19 cellular contexts compared by ENCODE assay signal in genomic region chr9:20725675-20726074, GRCh38. TPM values are rescaled to one million over a fixed set of nuclear protein-coding genes. Genes with fewer than 3 reads are reported as not detected.
DNase-seq lines count a peak whose midpoint lies in the region; ATAC-seq, FAIRE-seq and TF ChIP-seq lines count a peak whose summit lies in the region.
"Had no signal": no experiment of that assay in that cellular context is flagged by ENCODE, and none has a peak within 500 bp of the region (broad histone marks: within the 10 kb centered on the region; RNA-seq: fewer than 3 reads in every experiment).

No MANE protein-coding gene starts in this region.

- no peaks in the 10 kb centered on the region for H3K27me3 Mint-ChIP-seq in activated CD4-positive, alpha-beta T cell treated with anti-CD3 and anti-CD28 coated beads, Interleukin-2, amount 10 ng/mL, durations not matched to agents 7 days and 5 days
- no peaks in the 10 kb centered on the region for H3K27me3 Mint-ChIP-seq in mesothelial cell of epicardium (ENCODE audit: low read depth)
- no peaks in the 10 kb centered on the region for H3K27me3 Mint-ChIP-seq in neural progenitor cell (ENCODE audit: insufficient read depth, low read depth)
- H3K27me3 Mint-ChIP-seq: CD8-positive, alpha-beta memory T cell had no signal

- FAIRE-seq in GM12878 (lab: Jason Lieb, UNC): no peak

- H3K9me3 ChIP-seq in HAP-1: no peaks in the 10 kb centered on the region
- no peaks in the 10 kb centered on the region for H3K9me3 ChIP-seq in GM12878 (replicated peaks; ENCODE audit: control insufficient read depth, insufficient read depth, low read length)
- no peaks in the 10 kb centered on the region for H3K9me3 ChIP-seq in neural progenitor cell (ENCODE audit: low read depth)
- H3K9me3 ChIP-seq: neutrophil, vagina had no signal

- TF ChIP-seq EP300 in GM12878 (IDR thresholded peaks at IDR 0.05; ENCODE audit: borderline replicate concordance in 1 of 2, control insufficient read depth in 1 of 2, low read depth in 2 of 2, low read length in 2 of 2): no peak

- H3K4me3 Mint-ChIP-seq in activated CD4-positive, alpha-beta T cell treated with anti-CD3 and anti-CD28 coated beads, Interleukin-2, amount 10 ng/mL, durations not matched to agents 7 days and 5 days: peak overlapping the region; percentile 30
- H3K4me3 Mint-ChIP-seq in mesothelial cell of epicardium: no peak overlapping the region
- H3K4me3 Mint-ChIP-seq in neural progenitor cell: no peak overlapping the region
- H3K4me3 Mint-ChIP-seq: HFFc6 had no signal

- H3K4me1 ChIP-seq in HAP-1: peaks cover 6% of the 10 kb centered on the region
- no peaks in the 10 kb centered on the region for H3K4me1 ChIP-seq in GM12878 (ENCODE audit: control insufficient read depth, insufficient read depth, low read length)
- H3K4me1 ChIP-seq in neural progenitor cell: peaks cover 8% of the 10 kb centered on the region

- no peaks in the 10 kb centered on the region for H3K27me3 ChIP-seq in HAP-1 (ENCODE audit: low read depth)
- no peaks in the 10 kb centered on the region for H3K27me3 ChIP-seq in GM12878 (replicated peaks in 1 of 2; ENCODE audit: control insufficient read depth in 2 of 2, insufficient read depth in 2 of 2, low read length in 1 of 2)
- H3K27me3 ChIP-seq in neural progenitor cell: no peaks in the 10 kb centered on the region
- H3K27me3 ChIP-seq: heart right ventricle, neutrophil, vagina had no signal

- BruUV-seq in GM12878 (replicated peaks; lab: Mats Ljungman, UMichigan): no TSS peak

- peaks cover 39% of the 10 kb centered on the region for H3K36me3 Mint-ChIP-seq in activated CD4-positive, alpha-beta T cell treated with anti-CD3 and anti-CD28 coated beads, Interleukin-2, amount 10 ng/mL, durations not matched to agents 7 days and 5 days (ENCODE audit: low read depth)
- H3K36me3 Mint-ChIP-seq in mesothelial cell of epicardium: peaks cover 42% of the 10 kb centered on the region
- peaks cover 16% of the 10 kb centered on the region for H3K36me3 Mint-ChIP-seq in neural progenitor cell

- H2AFZ ChIP-seq in GM12878 (ENCODE audit: control insufficient read depth, low read depth, low read length) (no peak overlapping the region), neural progenitor cell (replicated peaks) (no peak overlapping the region)

- H3K4me1 Mint-ChIP-seq in activated CD4-positive, alpha-beta T cell treated with anti-CD3 and anti-CD28 coated beads, Interleukin-2, amount 10 ng/mL, durations not matched to agents 7 days and 5 days: peaks cover 29% of the 10 kb centered on the region
- peaks cover 29% of the 10 kb centered on the region for H3K4me1 Mint-ChIP-seq in mesothelial cell of epicardium
- peaks cover 15% of the 10 kb centered on the region for H3K4me1 Mint-ChIP-seq in neural progenitor cell

- WGBS in GM12878 (ENCODE audit: insufficient coverage, insufficient replicate concordance, low lambda C conversion rate, missing lambda C conversion rate): 48% methylated on average over 3 of the region's 3 CpGs

- no peaks in the 10 kb centered on the region for H4K20me1 ChIP-seq in GM12878 (ENCODE audit: control insufficient read depth, insufficient read depth)
- H4K20me1 ChIP-seq in neural progenitor cell (ENCODE audit: low read depth): peaks cover 6% of the 10 kb centered on the region

- DNase-seq in activated CD4-positive, alpha-beta T cell treated with anti-CD3 and anti-CD28 coated beads, Interleukin-2, amount 10 ng/mL, durations not matched to agents 7 days and 5 days: no peak
- no peak for DNase-seq in activated CD4-positive, alpha-beta T cell treated with anti-CD3 and anti-CD28 coated beads for 4 hours
- peak; percentile 29 to 51 for DNase-seq in HAP-1 (ENCODE audit: low spot score in 2 of 2)
- no peak for DNase-seq in GM12878 (ENCODE audit: low read depth, low spot score)
- DNase-seq in mesothelial cell of epicardium (ENCODE audit: low spot score in 2 of 2, unreplicated experiment in 2 of 2): no peak
- DNase-seq in neural progenitor cell (ENCODE audit: low spot score): no peak
- no peak for DNase-seq in NCI-H510A (lab: John Stamatoyannopoulos, UW)
- no peak for DNase-seq in NCI-H1417 treated with DMSO at 0.1 percent for 48 hours (lab: John Stamatoyannopoulos, UW)
- DNase-seq: CD8-positive, alpha-beta memory T cell; heart right ventricle; HFFc6; islet precursor cell; Karpas-422; NCI-H1436; NCI-H345; right cardiac atrium had no signal

- ATAC-seq in GM12878: no peak
- ATAC-seq: heart right ventricle, right cardiac atrium had no signal

- TF ChIP-seq CTCF in GM12878 (IDR thresholded peaks at IDR 0.05 in 2 of 3, conservative IDR thresholded peaks at IDR 0.05 in 1 of 3; ENCODE audit: control insufficient read depth in 2 of 3, extremely low read depth in 1 of 3, insufficient read depth in 1 of 3, low read depth in 3 of 3, low read length in 3 of 3) (no peak), mesothelial cell of epicardium (IDR thresholded peaks at IDR 0.05; ENCODE audit: unreplicated experiment) (no peak), neural progenitor cell (IDR thresholded peaks at IDR 0.05) (no peak)

- in situ Hi-C loops in HAP-1 (cut with MboI; ENCODE audit: low sequenced_read_pairs) (no loop called here), GM12878 (cut with MboI) (no loop called here)

- RAD21 ChIA-PET in GM12878 (lab: Charles Lee; ENCODE audit: unreplicated experiment): interaction anchor here (0.9 to 1.0 kb wide), 2 partner anchors 63 to 93 kb away, joined by 3 read pairs; no protein-coding TSS in a partner anchor

- H3F3A ChIP-seq in neural progenitor cell (ENCODE audit: low read depth): no peaks in the 10 kb centered on the region

- H3K4me2 ChIP-seq in GM12878 (ENCODE audit: control insufficient read depth, insufficient read depth) (no peak overlapping the region), neural progenitor cell (no peak overlapping the region)

- H3K9me3 Mint-ChIP-seq in activated CD4-positive, alpha-beta T cell treated with anti-CD3 and anti-CD28 coated beads, Interleukin-2, amount 10 ng/mL, durations not matched to agents 7 days and 5 days: peaks cover 6% of the 10 kb centered on the region
- H3K9me3 Mint-ChIP-seq in mesothelial cell of epicardium: peaks cover 7% of the 10 kb centered on the region
- no peaks in the 10 kb centered on the region for H3K9me3 Mint-ChIP-seq in neural progenitor cell
- H3K9me3 Mint-ChIP-seq: CD8-positive, alpha-beta memory T cell; HFFc6 had no signal

- SMC1A ChIA-PET in GM12878 (lab: Charles Lee; ENCODE audit: uncharacterized antibody, unreplicated experiment): interaction anchor here (0.6 to 4.1 kb wide), 16 partner anchors 9 to 1050 kb away, joined by 3 to 24 read pairs (median 4); partner anchors contain the start of gene FOCAD

- intact Hi-C loops in GM12878 (cut with micrococcal nuclease; ENCODE audit: unreplicated experiment): no loop called here

- H3K4me3 ChIP-seq in HAP-1: no peak overlapping the region
- H3K4me3 ChIP-seq in GM12878: peak overlapping the region; percentile 4; the same call in 1 of the 2 replicates
- no peak overlapping the region for H3K4me3 ChIP-seq in neural progenitor cell
- H3K4me3 ChIP-seq: heart right ventricle, vagina had no signal

- no peak for TF ChIP-seq POLR2A in GM12878 (IDR thresholded peaks at IDR 0.05; ENCODE audit: low read depth, low read length)

- H3K27ac Mint-ChIP-seq in activated CD4-positive, alpha-beta T cell treated with anti-CD3 and anti-CD28 coated beads, Interleukin-2, amount 10 ng/mL, durations not matched to agents 7 days and 5 days: peak overlapping the region; percentile 15
- peak overlapping the region; percentile 51 for H3K27ac Mint-ChIP-seq in mesothelial cell of epicardium
- H3K27ac Mint-ChIP-seq in neural progenitor cell: no peak overlapping the region
- H3K27ac Mint-ChIP-seq: HFFc6 had no signal

- H3K27ac ChIP-seq in GM12878 (ENCODE audit: control insufficient read depth, insufficient read depth) (no peak overlapping the region), neural progenitor cell (no peak overlapping the region)
- H3K27ac ChIP-seq: heart right ventricle, neutrophil, RWPE1, vagina had no signal

- H3K36me3 ChIP-seq in HAP-1 (replicated peaks) (peaks cover 3% of the 10 kb centered on the region), GM12878 (ENCODE audit: control insufficient read depth in 2 of 2, insufficient read depth in 2 of 2, low read length in 1 of 2) (peaks cover 7% of the 10 kb centered on the region in 2 experiments; a peak in 3 of 4 replicates), neural progenitor cell (peaks cover 7% of the 10 kb centered on the region)
- H3K36me3 ChIP-seq: neutrophil, vagina had no signal

- TF ChIP-seq RAD21 in GM12878 (IDR thresholded peaks at IDR 0.05; ENCODE audit: insufficient read depth, low read depth, low read length): no peak

- H3K9ac ChIP-seq in GM12878 (ENCODE audit: control insufficient read depth, insufficient read depth, low read length): no peak overlapping the region
- H3K9ac ChIP-seq in neural progenitor cell: no peak overlapping the region

- CTCF ChIA-PET in activated CD4-positive, alpha-beta T cell treated with anti-CD3 and anti-CD28 coated beads, Interleukin-2, amount 10 ng/mL, durations not matched to agents 7 days and 5 days (lab: Charles Lee): no interaction called here
- CTCF ChIA-PET in GM12878 (lab: Yijun Ruan, JAX): interaction anchor here (1.7 kb wide), 1 partner anchor 26 kb away, joined by 4 read pairs; no protein-coding TSS in a partner anchor

- POLR2A ChIA-PET in activated CD4-positive, alpha-beta T cell treated with anti-CD3 and anti-CD28 coated beads, Interleukin-2, amount 10 ng/mL, durations not matched to agents 7 days and 5 days (lab: Charles Lee): no interaction called here
- POLR2A ChIA-PET in GM12878 (lab: Charles Lee): interaction anchor here (0.5 to 1.1 kb wide), 3 partner anchors 16 to 515 kb away, joined by 3 to 6 read pairs (median 4); no protein-coding TSS in a partner anchor

- H3K79me2 ChIP-seq in GM12878 (ENCODE audit: control insufficient read depth, insufficient read depth, low read length) (no peaks in the 10 kb centered on the region; the same call in 1 of the 2 replicates), neural progenitor cell (ENCODE audit: low read depth) (no peaks in the 10 kb centered on the region)

RNA-seq across cellular contexts. Expression of gene FOCAD, which starts 41.6 kb away (rescaled TPM):
- total RNA-seq in activated CD4-positive, alpha-beta T cell treated with anti-CD3 and anti-CD28 coated beads, Interleukin-2, amount 10 ng/mL, durations not matched to agents 7 days and 5 days: 10 to 100 TPM; 31.4 to 32.1 TPM
- total RNA-seq in GM12878 (2013; cell fraction: nucleolus; rRNA removed): 610 and 686 TPM in 2 replicates
- total RNA-seq in GM12878 (2014; rRNA removed) (44.7 and 49.6 TPM in 2 replicates), GM12878 (2014; rRNA removed; fragmentation: Illumina TruSeq; extraction: Trizol) (42.5 and 43.9 TPM in 2 replicates), GM12878 (2021) (43.8 and 46.8 TPM in 2 replicates), mesothelial cell of epicardium (78.0 to 78.5 TPM (median 78.4 TPM) in 3 replicates), neural progenitor cell (ENCODE audit: low replicate concordance) (92.9 and 146 TPM in 2 replicates)
- polyA plus RNA-seq in GM12878 (2011; ENCODE audit: low read depth): 16.3 TPM
- polyA plus RNA-seq in GM12878 (2011; rRNA removed) (93.0 and 98.3 TPM in 2 replicates), GM12878 (2014; fragmentation: Illumina TruSeq; extraction: Trizol) (30.0 and 34.0 TPM in 2 replicates), GM12878 (2014; fragmentation: Nextera tagmentation; extraction: Ambion mirVana) (10 to 100 TPM; 13.7 to 17.5 TPM), GM12878 (2014; rRNA removed) (26.5 and 30.8 TPM in 2 replicates), GM12878 (2016; fragmentation: Nextera tagmentation; extraction: Ambion mirVana) (10 to 100 TPM; 41.0 to 45.9 TPM)
- polyA plus RNA-seq in GM12878 (2011; cell fraction: cytosol; rRNA removed): 63.5 and 91.7 TPM in 2 replicates
- polyA plus RNA-seq in GM12878 (2011; cell fraction: nucleus; rRNA removed): 90.4 and 116 TPM in 2 replicates
- 14.9 and 18.9 TPM in 2 replicates for polyA plus RNA-seq in GM12878 (2012)
- polyA minus RNA-seq in GM12878 (2011; rRNA and poly(A)+ RNA removed): 290 and 353 TPM in 2 replicates
- 57.9 and 62.0 TPM in 2 replicates for polyA minus RNA-seq in GM12878 (2011; cell fraction: cytosol; rRNA and poly(A)+ RNA removed)
- polyA minus RNA-seq in GM12878 (2011; cell fraction: nucleus; rRNA and poly(A)+ RNA removed): 267 and 318 TPM in 2 replicates

Comparison
In these comparisons a context has a peak if more than half of its experiments do, and no peak if none do; other contexts are left out.
1. DNase-seq: peak in HAP-1 (2 of 2); none in activated CD4-positive, alpha-beta T cell treated with anti-CD3 and anti-CD28 coated beads, Interleukin-2, amount 10 ng/mL, durations not matched to agents 7 days and 5 days (single experiment), activated CD4-positive, alpha-beta T cell treated with anti-CD3 and anti-CD28 coated beads for 4 hours (0 of 2), GM12878 (single experiment), mesothelial cell of epicardium (0 of 2), neural progenitor cell (single experiment), NCI-H510A (single experiment) and NCI-H1417 treated with DMSO at 0.1 percent for 48 hours (single experiment).